Comparison of ENCODE assay signal across 8 cellular contexts in genomic region chr5:132426525-132427138, GRCh38. TPM values are rescaled to one million over a fixed set of nuclear protein-coding genes. Genes with fewer than 3 reads are reported as not detected.
DNase-seq lines count a peak whose midpoint lies in the region; ATAC-seq and TF ChIP-seq lines count a peak whose summit lies in the region.

No MANE protein-coding gene starts in this region.

- peak; percentile 32 for ATAC-seq in HG02588 (IDR thresholded peaks at IDR 0.05; ENCODE audit: unreplicated experiment)
- peak; percentile 59 for ATAC-seq in activated CD8-positive, alpha-beta T cell treated with anti-CD3 and anti-CD28 coated beads, Interleukin-2, amount 10 ng/mL, durations not matched to agents 7 days and 5 days
- ATAC-seq in naive thymus-derived CD4-positive, alpha-beta T cell, result peak; percentile 63

- peak overlapping the region; percentile 74 for H3K4me3 Mint-ChIP-seq in activated CD8-positive, alpha-beta T cell treated with anti-CD3 and anti-CD28 coated beads, Interleukin-2, amount 10 ng/mL, durations not matched to agents 7 days and 5 days
- H3K4me3 Mint-ChIP-seq in naive thymus-derived CD4-positive, alpha-beta T cell, result peak overlapping the region; percentile 60 to 92 (median 75)

- intact Hi-C loops in naive thymus-derived CD4-positive, alpha-beta T cell (cut with micrococcal nuclease), result loop anchor here (1.0 to 10.0 kb wide), 11 partner anchors 7 to 792 kb away; partner anchors contain the start of genes IRF1 (in 2 of the 2) and RAPGEF6 (in 1 of the 2)

- no peak for TF ChIP-seq POLR2A in erythroblast (IDR thresholded peaks at IDR 0.05; ENCODE audit: low read length)

- H3K4me3 ChIP-seq in naive thymus-derived CD4-positive, alpha-beta T cell (ENCODE audit: low read length), result peak overlapping the region; percentile 41

- no peaks in the 10 kb centered on the region for H3K9me3 Mint-ChIP-seq in activated CD8-positive, alpha-beta T cell treated with anti-CD3 and anti-CD28 coated beads, Interleukin-2, amount 10 ng/mL, durations not matched to agents 7 days and 5 days (ENCODE audit: insufficient read depth)
- H3K9me3 Mint-ChIP-seq in naive thymus-derived CD4-positive, alpha-beta T cell, result peaks cover 0 to 2% (median 0%) of the 10 kb centered on the region in 11 donors

- no peaks in the 10 kb centered on the region for H3K27me3 ChIP-seq in naive thymus-derived CD4-positive, alpha-beta T cell (ENCODE audit: control insufficient read depth in 2 of 2, insufficient read depth in 2 of 2, low read length in 2 of 2)

- H3K36me3 ChIP-seq in naive thymus-derived CD4-positive, alpha-beta T cell (ENCODE audit: control insufficient read depth in 2 of 3, insufficient read depth in 3 of 3, low read length in 3 of 3), result peaks cover 0 to 12% (median 4%) of the 10 kb centered on the region in 3 experiments

- peaks cover 99% of the 10 kb centered on the region for H3K4me1 Mint-ChIP-seq in activated CD8-positive, alpha-beta T cell treated with anti-CD3 and anti-CD28 coated beads, Interleukin-2, amount 10 ng/mL, durations not matched to agents 7 days and 5 days (ENCODE audit: low read depth)
- peaks cover 78 to 98% (median 97%) of the 10 kb centered on the region in 7 donors for H3K4me1 Mint-ChIP-seq in naive thymus-derived CD4-positive, alpha-beta T cell

- H3K4me1 ChIP-seq in naive thymus-derived CD4-positive, alpha-beta T cell (ENCODE audit: control insufficient read depth in 2 of 2, insufficient read depth in 2 of 2, low read length in 2 of 2), result peaks cover 97 to 98% of the 10 kb centered on the region in 2 donors

- DNase-seq in NCI-H226 (peak; percentile 97), erythroblast (lab: John Stamatoyannopoulos, UW) (peak; percentile 92), ureter (ENCODE audit: low spot score) (peak; percentile 80), NCI-H2171 treated with DMSO at 0.1 percent for 48 hours (lab: John Stamatoyannopoulos, UW) (no peak)
- DNase-seq in activated CD8-positive, alpha-beta T cell treated with anti-CD3 and anti-CD28 coated beads, Interleukin-2, amount 10 ng/mL, durations not matched to agents 7 days and 5 days, result peak; percentile 85
- peak in 3 of 9 donors; percentile 26 to 71 (median 29) for DNase-seq in naive thymus-derived CD4-positive, alpha-beta T cell

- CTCF ChIA-PET in activated CD8-positive, alpha-beta T cell treated with anti-CD3 and anti-CD28 coated beads, Interleukin-2, amount 10 ng/mL, durations not matched to agents 7 days and 5 days (lab: Charles Lee), result interaction anchor here (0.9 to 11.9 kb wide), 16 partner anchors 11 to 75 kb away, joined by 3 to 141 read pairs (median 22); partner anchors contain the start of gene IRF1
- CTCF ChIA-PET in naive thymus-derived CD4-positive, alpha-beta T cell (lab: Charles Lee), result interaction anchor here (0.6 to 5.0 kb wide), 19 partner anchors 9 to 71 kb away, joined by 3 to 27 read pairs (median 6); partner anchors contain the start of gene IRF1

- H3K9me3 ChIP-seq in naive thymus-derived CD4-positive, alpha-beta T cell (ENCODE audit: control insufficient read depth in 2 of 3, low read length in 3 of 3), result no peaks in the 10 kb centered on the region

- peaks cover 78% of the 10 kb centered on the region for H3K36me3 Mint-ChIP-seq in activated CD8-positive, alpha-beta T cell treated with anti-CD3 and anti-CD28 coated beads, Interleukin-2, amount 10 ng/mL, durations not matched to agents 7 days and 5 days (ENCODE audit: low read depth)
- peaks cover 0 to 56% (median 7%) of the 10 kb centered on the region in 5 donors for H3K36me3 Mint-ChIP-seq in naive thymus-derived CD4-positive, alpha-beta T cell

- peak overlapping the region; percentile 83 for H3K27ac ChIP-seq in naive thymus-derived CD4-positive, alpha-beta T cell (ENCODE audit: low read depth, low read length)

- POLR2A ChIA-PET in activated CD8-positive, alpha-beta T cell treated with anti-CD3 and anti-CD28 coated beads, Interleukin-2, amount 10 ng/mL, durations not matched to agents 7 days and 5 days (lab: Charles Lee), result interaction anchor here (0.6 to 12.1 kb wide), 12 partner anchors 10 to 321 kb away, joined by 3 to 435 read pairs (median 52); partner anchors contain the start of genes CCNI2 and IRF1
- POLR2A ChIA-PET in naive thymus-derived CD4-positive, alpha-beta T cell (lab: Charles Lee), result interaction anchor here (0.9 to 11.5 kb wide), 18 partner anchors 9 to 69 kb away, joined by 3 to 182 read pairs (median 15); partner anchors contain the start of gene IRF1

- peak; percentile 60 for TF ChIP-seq CTCF in GM12874 (IDR thresholded peaks at IDR 0.05; ENCODE audit: insufficient read depth, low read depth, low read length)

- peak overlapping the region; percentile 98 for H3K27ac Mint-ChIP-seq in activated CD8-positive, alpha-beta T cell treated with anti-CD3 and anti-CD28 coated beads, Interleukin-2, amount 10 ng/mL, durations not matched to agents 7 days and 5 days
- peak overlapping the region; percentile 88 to 99 (median 97) for H3K27ac Mint-ChIP-seq in naive thymus-derived CD4-positive, alpha-beta T cell

- no peaks in the 10 kb centered on the region for H3K27me3 Mint-ChIP-seq in activated CD8-positive, alpha-beta T cell treated with anti-CD3 and anti-CD28 coated beads, Interleukin-2, amount 10 ng/mL, durations not matched to agents 7 days and 5 days (ENCODE audit: low read depth)
- no peaks in the 10 kb centered on the region for H3K27me3 Mint-ChIP-seq in naive thymus-derived CD4-positive, alpha-beta T cell

RNA-seq across cellular contexts. Expression of gene SLC22A5, which starts 57.1 kb away (rescaled TPM):
- 1 to 10 TPM; 2.2 to 3.5 TPM for total RNA-seq in activated CD8-positive, alpha-beta T cell treated with anti-CD3 and anti-CD28 coated beads, Interleukin-2, amount 10 ng/mL, durations not matched to agents 7 days and 5 days
- 10 to 100 TPM in 1 of 5 experiments, 1 to 10 TPM in 4; 6.8 to 10.8 (median 8.0) TPM for total RNA-seq in naive thymus-derived CD4-positive, alpha-beta T cell
- polyA plus RNA-seq in naive thymus-derived CD4-positive, alpha-beta T cell, result 1 to 10 TPM; 1.8 to 3.6 TPM
- total RNA-seq in ureter, result 23.2 TPM
